ENCODE assay signal across 8 cellular contexts in the genomic region with DNA sequence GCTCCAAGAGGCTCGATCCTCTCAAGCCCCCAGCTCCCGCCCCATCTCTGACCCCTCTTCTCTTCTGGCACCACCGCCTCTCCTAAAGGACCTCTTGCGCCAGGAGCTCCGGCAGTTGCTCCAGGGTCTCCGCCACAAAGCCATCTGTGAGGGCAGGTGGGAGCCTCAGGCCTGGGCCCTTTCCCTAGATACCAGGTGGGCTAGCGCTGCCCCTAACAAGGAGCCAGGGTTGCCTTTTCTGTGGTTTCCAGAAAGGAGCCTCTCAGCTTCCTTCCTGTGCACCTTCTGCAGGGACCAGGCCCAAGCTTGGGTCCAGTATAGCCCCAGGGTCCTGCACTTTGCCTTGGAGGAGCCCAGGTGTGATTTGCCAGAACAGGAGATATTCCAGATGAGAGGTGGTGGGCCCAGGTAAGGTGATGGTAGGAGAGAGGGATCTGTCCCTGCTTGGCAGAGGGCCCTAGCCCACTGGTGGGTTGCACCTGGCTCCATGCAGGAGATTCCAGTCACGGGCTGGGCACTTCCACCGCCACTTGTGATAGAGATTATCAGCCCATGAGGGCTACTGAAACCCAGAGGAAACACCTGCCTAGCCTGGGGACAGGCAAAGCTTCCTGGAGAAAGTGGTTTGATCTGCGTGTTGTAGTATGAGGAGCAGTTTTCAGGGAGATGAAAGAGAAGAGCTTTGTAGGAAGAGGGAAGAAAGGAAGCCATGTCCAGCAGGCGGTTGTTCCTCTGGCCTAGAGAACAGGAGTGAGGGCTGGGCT. TPM values are rescaled to one million over a fixed set of nuclear protein-coding genes. Genes with fewer than 3 reads are reported as not detected.
DNase-seq lines count a peak whose midpoint lies in the region; ATAC-seq and TF ChIP-seq lines count a peak whose summit lies in the region.

No MANE protein-coding gene starts in this region.

- no peaks in the 10 kb centered on the region for H3K9me3 Mint-ChIP-seq in activated T-cell treated with anti-CD3 and anti-CD28 coated beads, Interleukin-2, amount 50 U/mL, for 72 hours

- no peak for DNase-seq in activated T-cell treated with anti-CD3 and anti-CD28 coated beads, Interleukin-2, amount 50 U/mL, for 72 hours
- no peak for DNase-seq in activated T-cell treated with anti-CD3 and anti-CD28 coated beads for 4 hours
- no peak for DNase-seq in adipocyte (ENCODE audit: low read depth)
- peak in 1 of 2 donors; percentile 50 for DNase-seq in left lung
- no peak for DNase-seq in transverse colon

- H3K36me3 Mint-ChIP-seq in activated T-cell treated with anti-CD3 and anti-CD28 coated beads, Interleukin-2, amount 50 U/mL, for 72 hours (ENCODE audit: insufficient read depth in 2 of 2) = no peaks in the 10 kb centered on the region

- intact Hi-C loops in left lung (cut with DNase I) = no loop called here
- intact Hi-C loops in transverse colon (cut with DNase I; ENCODE audit: low total_unique reads) = no loop called here

- ATAC-seq in activated T-cell treated with anti-CD3 and anti-CD28 coated beads, Interleukin-2, amount 50 U/mL, for 72 hours (replicated peaks in 1 of 2) = no peak
- ATAC-seq in left lung (no peak), GM21529 (IDR thresholded peaks at IDR 0.05; ENCODE audit: unreplicated experiment) (no peak), HG02571 (IDR thresholded peaks at IDR 0.05; ENCODE audit: unreplicated experiment) (no peak), GM21737 (IDR thresholded peaks at IDR 0.05; ENCODE audit: unreplicated experiment) (no peak)

- in situ Hi-C loops in transverse colon (cut with MboI; ENCODE audit: low pct_ligation_motif_present in 1 of 4, low pct_unique_long_range_greater_than_20kb in 1 of 4, low sequenced_read_pairs in 3 of 4) = loop anchor here in 1 of 4 donors (10.0 kb wide), 1 partner anchor 52 kb away; no protein-coding TSS in a partner anchor

- peaks cover 7% of the 10 kb centered on the region for H3K4me1 ChIP-seq in adipocyte (ENCODE audit: control insufficient read depth, insufficient read depth, low read length)
- peaks cover 7 to 22% of the 10 kb centered on the region in 2 donors for H3K4me1 ChIP-seq in left lung
- peaks cover 5 to 25% (median 16%) of the 10 kb centered on the region in 4 donors for H3K4me1 ChIP-seq in transverse colon

- TF ChIP-seq CTCF in left lung (IDR thresholded peaks at IDR 0.05) (no peak), transverse colon (IDR thresholded peaks at IDR 0.05) (no peak)

- 55 to 61% methylated on average over 3 to 11 of the region's 11 CpGs for WGBS in transverse colon (ENCODE audit: low coverage in 1 of 2), 2 donors

- H3K27ac ChIP-seq in left lung = peak overlapping the region; percentile 28 to 71
- H3K27ac ChIP-seq in transverse colon = peak overlapping the region; percentile 83 to 88 (median 87)

- H3K27me3 ChIP-seq in adipocyte (replicated peaks; ENCODE audit: control insufficient read depth, insufficient read depth, low read length) (no peaks in the 10 kb centered on the region), left lung (no peaks in the 10 kb centered on the region), transverse colon (no peaks in the 10 kb centered on the region)

- no peaks in the 10 kb centered on the region for H3K36me3 ChIP-seq in adipocyte (ENCODE audit: control insufficient read depth, insufficient read depth, low read length, severe bottlenecking)
- H3K36me3 ChIP-seq in left lung = no peaks in the 10 kb centered on the region
- no peaks in the 10 kb centered on the region for H3K36me3 ChIP-seq in transverse colon

- no peak for TF ChIP-seq POLR2A in transverse colon (IDR thresholded peaks at IDR 0.05)

- H3K9ac ChIP-seq in adipocyte (ENCODE audit: low read length) = peak overlapping the region; percentile 88

- H3K4me3 ChIP-seq in adipocyte (ENCODE audit: low read length) = peak overlapping the region; percentile 87
- H3K4me3 ChIP-seq in left lung = peak overlapping the region; percentile 68 to 82
- H3K4me3 ChIP-seq in transverse colon = peak overlapping the region; percentile 31 to 64 (median 58)

- H3K4me3 Mint-ChIP-seq in activated T-cell treated with anti-CD3 and anti-CD28 coated beads, Interleukin-2, amount 50 U/mL, for 72 hours = peak overlapping the region; percentile 91 to 96

- H3K27me3 Mint-ChIP-seq in activated T-cell treated with anti-CD3 and anti-CD28 coated beads, Interleukin-2, amount 50 U/mL, for 72 hours (ENCODE audit: low read depth) = no peaks in the 10 kb centered on the region

- TF ChIP-seq EP300 in transverse colon (IDR thresholded peaks at IDR 0.05; ENCODE audit: low read depth) = no peak

- no peaks in the 10 kb centered on the region for H3K9me3 ChIP-seq in adipocyte (ENCODE audit: control insufficient read depth, low read length)
- H3K9me3 ChIP-seq in left lung = no peaks in the 10 kb centered on the region
- H3K9me3 ChIP-seq in transverse colon = no peaks in the 10 kb centered on the region

- peaks cover 14% of the 10 kb centered on the region for H3K4me1 Mint-ChIP-seq in activated T-cell treated with anti-CD3 and anti-CD28 coated beads, Interleukin-2, amount 50 U/mL, for 72 hours (ENCODE audit: low read depth)

- H3K27ac Mint-ChIP-seq in activated T-cell treated with anti-CD3 and anti-CD28 coated beads, Interleukin-2, amount 50 U/mL, for 72 hours = no peak overlapping the region

RNA-seq across cellular contexts. Expression of gene CCDC24, which starts 1.0 kb away (rescaled TPM):
- 1 to 10 TPM in 1 of 2 donors, under 1 TPM in 1; 0.99 to 1.4 TPM for total RNA-seq in activated T-cell treated with anti-CD3 and anti-CD28 coated beads, Interleukin-2, amount 50 U/mL, for 72 hours
- total RNA-seq in left lung (10 to 100 TPM in 1 of 2 donors, 1 to 10 TPM in 1; 9.9 to 13.7 TPM), transverse colon (10 to 100 TPM; 13.8 to 22.0 (median 17.6) TPM)

RNA-seq across cellular contexts. Expression of gene B4GALT2, which starts 13.4 kb away (rescaled TPM):
- total RNA-seq in activated T-cell treated with anti-CD3 and anti-CD28 coated beads, Interleukin-2, amount 50 U/mL, for 72 hours = 10 to 100 TPM; 19.5 to 20.4 TPM
- total RNA-seq in left lung (10 to 100 TPM; 39.1 to 50.1 TPM), transverse colon (10 to 100 TPM; 16.5 to 19.5 (median 18.6) TPM)

RNA-seq across cellular contexts. Expression of gene ATP6V0B, which starts 17.7 kb away (rescaled TPM):
- total RNA-seq in activated T-cell treated with anti-CD3 and anti-CD28 coated beads, Interleukin-2, amount 50 U/mL, for 72 hours = 10 to 100 TPM; 89.9 to 98.0 TPM
- total RNA-seq in left lung = 100 to 1,000 TPM; 176 to 239 TPM
- 100 to 1,000 TPM in 2 of 4 donors, 10 to 100 TPM in 2; 29.2 to 203 (median 97.9) TPM for total RNA-seq in transverse colon

RNA-seq across cellular contexts. Expression of gene DPH2, which starts 22.6 kb away (rescaled TPM):
- 10 to 100 TPM; 21.4 to 31.0 TPM for total RNA-seq in activated T-cell treated with anti-CD3 and anti-CD28 coated beads, Interleukin-2, amount 50 U/mL, for 72 hours
- 10 to 100 TPM; 13.5 to 23.4 TPM for total RNA-seq in left lung
- 10 to 100 TPM; 13.1 to 29.4 (median 17.1) TPM for total RNA-seq in transverse colon

RNA-seq across cellular contexts. Expression of gene SLC6A9, which starts 38.8 kb away (rescaled TPM):
- 10 to 100 TPM; 24.5 to 28.3 TPM for total RNA-seq in activated T-cell treated with anti-CD3 and anti-CD28 coated beads, Interleukin-2, amount 50 U/mL, for 72 hours
- total RNA-seq in left lung (10 to 100 TPM; 12.4 to 28.5 TPM), transverse colon (10 to 100 TPM; 22.4 to 31.8 (median 29.5) TPM)

Comparison
In these comparisons a context has a peak if more than half of its experiments do, and no peak if none do; other contexts are left out.
1. RNA of gene CCDC24, which starts 1.0 kb away (total RNA-seq): 13.8 to 22.0 TPM in transverse colon and 9.9 to 13.7 TPM in left lung; 0.99 to 1.4 TPM in activated T-cell treated with anti-CD3 and anti-CD28 coated beads, Interleukin-2, amount 50 U/mL, for 72 hours; every median in the first group is over 4 times any median in the second.
2. Peak in every context shown above with its lines, with median percentiles within 50 percentile points of each other: H3K4me3 ChIP-seq.